10 cellular contexts compared by ENCODE assay signal in the genomic region with DNA sequence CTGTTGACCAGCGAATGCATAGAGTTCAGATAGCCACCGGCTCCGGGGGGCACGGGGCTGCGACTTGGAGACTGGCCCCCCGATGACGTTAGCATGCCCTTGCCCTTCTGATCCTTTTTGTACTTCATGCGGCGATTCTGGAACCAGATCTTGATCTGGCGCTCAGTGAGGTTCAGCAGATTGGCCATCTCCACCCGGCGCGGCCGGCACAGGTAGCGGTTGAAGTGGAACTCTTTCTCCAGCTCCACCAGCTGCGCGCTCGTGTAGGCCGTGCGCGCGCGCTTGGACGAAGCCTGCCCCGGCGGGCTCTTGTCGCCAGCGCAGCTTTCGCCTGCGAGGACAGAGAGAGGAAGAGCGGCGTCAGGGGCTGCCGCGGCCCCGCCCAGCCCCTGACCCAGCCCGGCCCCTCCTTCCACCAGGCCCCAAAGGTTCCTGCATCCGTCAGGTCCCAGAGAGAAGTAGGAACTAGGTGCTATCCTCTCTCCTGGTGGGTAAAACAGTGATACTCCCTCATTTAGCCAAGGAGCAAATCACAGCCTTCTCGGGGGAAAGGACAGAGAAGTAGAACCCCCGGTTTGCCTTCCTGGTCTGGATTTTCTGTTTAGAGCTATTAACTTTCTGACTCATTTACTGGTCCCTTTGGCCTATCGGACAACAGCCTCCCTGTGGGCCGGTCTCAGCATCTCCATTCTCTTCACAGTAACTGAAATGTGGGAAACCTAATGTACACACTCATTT. TPM values are rescaled to one million over a fixed set of nuclear protein-coding genes. Genes with fewer than 3 reads are reported as not detected.
DNase-seq lines count a peak whose midpoint lies in the region; ATAC-seq and TF ChIP-seq lines count a peak whose summit lies in the region.
"Had no signal": no experiment of that assay in that cellular context is flagged by ENCODE, and none has a peak within 500 bp of the region (broad histone marks: within the 10 kb centered on the region; RNA-seq: fewer than 3 reads in every experiment).

No MANE protein-coding gene starts in this region.

- H3K36me3 ChIP-seq in ascending aorta, result no peaks in the 10 kb centered on the region
- H3K36me3 ChIP-seq in muscle layer of duodenum (ENCODE audit: control insufficient read depth in 1 of 2, insufficient read depth in 2 of 2, low read length in 2 of 2), result no peaks in the 10 kb centered on the region
- H3K36me3 ChIP-seq in upper lobe of right lung, result no peaks in the 10 kb centered on the region

- peak; percentile 34 to 67 for ATAC-seq in left cardiac atrium
- peak; percentile 72 for ATAC-seq in upper lobe of right lung
- no peak for ATAC-seq in HG02642 (IDR thresholded peaks at IDR 0.05; ENCODE audit: poor library complexity, unreplicated experiment)
- ATAC-seq in HG02973 (IDR thresholded peaks at IDR 0.05; ENCODE audit: unreplicated experiment), result no peak

- DNase-seq in ascending aorta (ENCODE audit: low spot score in 2 of 2) (peak in 1 of 2 donors; percentile 71), left cardiac atrium (no peak), upper lobe of right lung (no peak), NCI-H2171 (lab: John Stamatoyannopoulos, UW) (no peak)
- DNase-seq in activated effector memory CD4-positive, alpha-beta T cell treated with anti-CD3 and anti-CD28 coated beads, Interleukin-2, amount 50 U/mL, for 16 hours, result no peak
- DNase-seq: NCI-H345 had no signal

- TF ChIP-seq CTCF in ascending aorta (IDR thresholded peaks at IDR 0.05) (no peak), upper lobe of right lung (IDR thresholded peaks at IDR 0.05) (peak; percentile 19)

- intact Hi-C loops in ascending aorta (cut with DNase I) (no loop called here), left cardiac atrium (cut with DNase I) (no loop called here), upper lobe of right lung (cut with DNase I) (loop anchor here (10.0 kb wide), 1 partner anchor 254 kb away; no protein-coding TSS in a partner anchor)

- H3K4me1 ChIP-seq in ascending aorta (peaks cover 12 to 30% of the 10 kb centered on the region in 2 donors), muscle layer of duodenum (ENCODE audit: control insufficient read depth in 1 of 2, insufficient read depth in 2 of 2, low read length in 2 of 2) (peaks cover 14 to 22% of the 10 kb centered on the region in 2 donors), upper lobe of right lung (peaks cover 18% of the 10 kb centered on the region)

- H3K9me3 ChIP-seq in ascending aorta (no peaks in the 10 kb centered on the region), muscle layer of duodenum (ENCODE audit: control insufficient read depth in 1 of 2, low read length in 2 of 2) (no peaks in the 10 kb centered on the region), upper lobe of right lung (no peaks in the 10 kb centered on the region)

- H3K27ac ChIP-seq in ascending aorta (peak overlapping the region; percentile 89 to 97), muscle layer of duodenum (ENCODE audit: low read length) (peak overlapping the region; percentile 95), upper lobe of right lung (peak overlapping the region; percentile 91)

- peak overlapping the region; percentile 41 to 79 for H3K4me3 ChIP-seq in ascending aorta
- peak overlapping the region; percentile 26 to 90 for H3K4me3 ChIP-seq in muscle layer of duodenum (ENCODE audit: low read depth in 1 of 2, low read length in 2 of 2)
- H3K4me3 ChIP-seq in upper lobe of right lung, result peak overlapping the region; percentile 46

- no peaks in the 10 kb centered on the region for H3K27me3 ChIP-seq in ascending aorta
- peaks cover under 1% of the 10 kb centered on the region for H3K27me3 ChIP-seq in muscle layer of duodenum (ENCODE audit: low read depth, low read length)
- peaks cover 12% of the 10 kb centered on the region for H3K27me3 ChIP-seq in upper lobe of right lung

RNA-seq across cellular contexts. Expression of a gene that starts 6.1 kb away (rescaled TPM):
- 36.5 TPM for total RNA-seq in ascending aorta
- under 1 TPM; 0.13 to 0.38 TPM for total RNA-seq in left cardiac atrium
- 2.1 TPM for total RNA-seq in upper lobe of right lung

RNA-seq across cellular contexts. Expression of a gene that starts 12.8 kb away (rescaled TPM):
- not detected for total RNA-seq in ascending aorta
- under 1 TPM; 0.12 to 0.26 TPM for total RNA-seq in left cardiac atrium
- total RNA-seq in upper lobe of right lung, result 0.75 TPM

RNA-seq across cellular contexts. Expression of a gene that starts 22.0 kb away (rescaled TPM):
- total RNA-seq in ascending aorta (2.1 TPM), left cardiac atrium (1 to 10 TPM in 1 of 2 donors, under 1 TPM in 1; 0.97 to 1.0 TPM), upper lobe of right lung (7.1 TPM)
- total RNA-seq: mononuclear cell had no signal

RNA-seq across cellular contexts. Expression of a gene that starts 34.9 kb away (rescaled TPM):
- total RNA-seq in ascending aorta, result 22.0 TPM
- total RNA-seq in left cardiac atrium, result under 1 TPM in 1 of 2 donors, not detected in 1; 0.27 TPM
- total RNA-seq in upper lobe of right lung, result 16.0 TPM

RNA-seq across cellular contexts. Expression of a gene that starts 39.0 kb away (rescaled TPM):
- total RNA-seq in ascending aorta (15.3 TPM), left cardiac atrium (not detected), upper lobe of right lung (6.5 TPM)
- total RNA-seq: mononuclear cell had no signal

Comparison
In these comparisons a context has a peak if more than half of its experiments do, and no peak if none do; other contexts are left out.
1. ATAC-seq: peak in left cardiac atrium (2 of 2) and upper lobe of right lung (single experiment); none in HG02642 (single experiment) and HG02973 (single experiment).
2. RNA of a gene that starts 6.1 kb away (total RNA-seq): 36.5 TPM in ascending aorta (single experiment); 2.1 TPM in upper lobe of right lung (single experiment) and 0.13 to 0.38 TPM in left cardiac atrium; every median in the first group is over 10 times any median in the second.
3. Peak in every context shown above with its lines, with median percentiles within 50 percentile points of each other: H3K27ac ChIP-seq and H3K4me3 ChIP-seq.